ENCODE assay signal across 8 cellular contexts in the genomic region with DNA sequence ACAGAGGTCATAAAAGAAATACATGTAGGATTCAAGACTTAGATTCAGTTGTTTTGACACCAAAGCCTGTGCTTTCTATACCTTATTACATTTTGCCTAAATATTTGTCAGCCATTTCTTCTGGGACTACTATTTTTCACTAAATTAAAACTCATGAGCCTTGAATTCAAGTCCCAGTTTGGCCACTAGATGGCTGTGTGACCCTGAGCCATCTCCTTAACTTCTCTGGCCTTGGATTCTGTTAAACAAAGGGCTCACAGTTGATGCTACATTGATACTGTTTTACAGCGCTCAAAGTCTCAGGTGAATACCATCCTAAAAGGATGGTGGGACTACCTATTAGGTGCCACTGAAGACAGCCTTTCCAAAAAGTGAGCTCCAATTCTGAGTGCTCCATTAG. TPM values are rescaled to one million over a fixed set of nuclear protein-coding genes. Genes with fewer than 3 reads are reported as not detected.
DNase-seq lines count a peak whose midpoint lies in the region; ATAC-seq and TF ChIP-seq lines count a peak whose summit lies in the region.

No MANE protein-coding gene starts in this region.

- H3K4me3 Mint-ChIP-seq in osteocyte (ENCODE audit: unreplicated experiment), result no peak overlapping the region

- peak; percentile 4 for DNase-seq in stimulated activated CD4-positive, alpha-beta T cell treated with anti-CD3 and anti-CD28 coated beads, Interleukin-1b, Interleukin-23, amount 100 ng/mL, for 48 hours
- no peak for DNase-seq in stimulated activated CD4-positive, alpha-beta T cell treated with anti-CD3 and anti-CD28 coated beads, Interleukin-4, amount 100 ng/mL, for 1 hour
- DNase-seq in KBM-7, result peak; percentile 4
- peak; percentile 8 for DNase-seq in brain microvascular endothelial cell
- no peak for DNase-seq in osteocyte (ENCODE audit: extremely low spot score, unreplicated experiment)
- DNase-seq in globus pallidus (ENCODE audit: low spot score), result no peak
- DNase-seq in NCI-H187 (lab: John Stamatoyannopoulos, UW), result no peak

- H3K4me3 ChIP-seq in brain microvascular endothelial cell (ENCODE audit: low read depth, low read length), result no peak overlapping the region

- H3K27ac ChIP-seq in brain microvascular endothelial cell, result no peak overlapping the region

- TF ChIP-seq CTCF in brain microvascular endothelial cell (IDR thresholded peaks at IDR 0.05; ENCODE audit: low read depth, low read length, missing control alignments), result peak; percentile 53
- TF ChIP-seq CTCF in osteocyte (IDR thresholded peaks at IDR 0.05), result peak; percentile 16

- in situ Hi-C loops in KBM-7 (cut with MboI; ENCODE audit: low pct_unique_long_range_greater_than_20kb, low sequenced_read_pairs) (no loop called here), brain microvascular endothelial cell (cut with HindIII; ENCODE audit: low pct_ligation_motif_present, low sequenced_read_pairs) (no loop called here)

- no peaks in the 10 kb centered on the region for H3K27me3 Mint-ChIP-seq in osteocyte (ENCODE audit: unreplicated experiment)

- no peaks in the 10 kb centered on the region for H3K4me1 Mint-ChIP-seq in osteocyte (ENCODE audit: unreplicated experiment)

- no peaks in the 10 kb centered on the region for H3K27me3 ChIP-seq in brain microvascular endothelial cell (replicated peaks)

- H3K27ac Mint-ChIP-seq in osteocyte (ENCODE audit: unreplicated experiment), result no peak overlapping the region

- H3K36me3 ChIP-seq in brain microvascular endothelial cell (replicated peaks), result no peaks in the 10 kb centered on the region

- H3K9me3 Mint-ChIP-seq in osteocyte (ENCODE audit: unreplicated experiment), result peaks cover 9% of the 10 kb centered on the region

- ATAC-seq in HG03342 (IDR thresholded peaks at IDR 0.05; ENCODE audit: unreplicated experiment), result no peak

- no peaks in the 10 kb centered on the region for H3K36me3 Mint-ChIP-seq in osteocyte (ENCODE audit: unreplicated experiment)

RNA-seq across cellular contexts. Expression of a gene that starts 39.6 kb away (rescaled TPM):
- total RNA-seq in osteocyte, result not detected in 2 replicates

Comparison
In these comparisons a context has a peak if more than half of its experiments do, and no peak if none do; other contexts are left out.
1. DNase-seq: peak in stimulated activated CD4-positive, alpha-beta T cell treated with anti-CD3 and anti-CD28 coated beads, Interleukin-1b, Interleukin-23, amount 100 ng/mL, for 48 hours (single experiment), KBM-7 (single experiment) and brain microvascular endothelial cell (single experiment); none in stimulated activated CD4-positive, alpha-beta T cell treated with anti-CD3 and anti-CD28 coated beads, Interleukin-4, amount 100 ng/mL, for 1 hour (single experiment), osteocyte (single experiment), globus pallidus (single experiment) and NCI-H187 (0 of 2).